ENCODE assay signal across 19 cellular contexts in the genomic region with DNA sequence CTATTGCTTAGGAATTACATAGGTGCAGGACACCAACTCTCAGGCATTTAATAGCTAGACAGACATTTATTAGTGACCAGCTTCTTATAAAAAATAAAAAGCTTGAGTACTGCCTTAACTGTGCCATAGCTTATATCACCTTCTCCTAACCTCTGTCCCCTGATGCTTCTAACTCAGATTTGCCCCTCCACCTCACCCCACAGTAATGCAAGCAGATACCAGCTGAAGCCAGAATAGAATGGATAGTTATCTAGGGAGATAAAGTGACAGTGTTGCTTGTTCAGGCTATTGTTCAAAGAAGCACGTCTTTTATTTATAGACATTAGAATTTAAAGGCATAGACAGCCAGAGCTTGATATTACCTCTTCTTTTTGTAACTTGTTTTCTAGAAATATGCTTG.
DNase-seq lines count a peak whose midpoint lies in the region; ATAC-seq and TF ChIP-seq lines count a peak whose summit lies in the region.
"Had no signal": no experiment of that assay in that cellular context is flagged by ENCODE, and none has a peak within 500 bp of the region (broad histone marks: within the 10 kb centered on the region; RNA-seq: fewer than 3 reads in every experiment).

No MANE protein-coding gene starts in this region.

- DNase-seq in Right ventricle myocardium inferior (ENCODE audit: missing footprints) (no peak), right atrium auricular region (ENCODE audit: low spot score) (no peak), NCI-H146 treated with DMSO at 0.1 percent for 48 hours (lab: John Stamatoyannopoulos, UW; ENCODE audit: unreplicated experiment) (peak; percentile 58), fibroblast of the aortic adventitia (ENCODE audit: low read depth) (peak; percentile 18), NCI-H187 (lab: John Stamatoyannopoulos, UW) (no peak)
- DNase-seq: activated CD4-positive, alpha-beta T cell treated with anti-CD3 and anti-CD28 coated beads, Interleukin-2, amount 10 ng/mL, durations not matched to agents 7 days and 5 days; activated CD8-positive, alpha-beta memory T cell treated with anti-CD3 and anti-CD28 coated beads, Interleukin-2, amount 50 U/mL, for 4 hours; activated effector memory CD4-positive, alpha-beta T cell treated with Interleukin-2 at 50 U/mL for 16 hours; CD4-positive, alpha-beta T cell; esophagus squamous epithelium; NCI-H1417 treated with DMSO at 0.1 percent for 48 hours; posterior cingulate gyrus; stimulated activated CD4-positive, alpha-beta T cell treated with anti-CD3 and anti-CD28 coated beads, Interleukin-2, amount 100 ng/mL, for 48 hours; stomach; upper lobe of right lung had no signal

- H3K9me3 ChIP-seq in right atrium auricular region (no peaks in the 10 kb centered on the region), skeletal muscle tissue (ENCODE audit: control insufficient read depth in 3 of 3, low read length in 3 of 3) (no peaks in the 10 kb centered on the region)
- H3K9me3 ChIP-seq: esophagus squamous epithelium, stomach, upper lobe of right lung had no signal

- no peak overlapping the region for H3K27ac ChIP-seq in right atrium auricular region
- H3K27ac ChIP-seq in skeletal muscle tissue (ENCODE audit: low read depth, low read length), result peak overlapping the region; percentile 46
- H3K27ac ChIP-seq: esophagus squamous epithelium, KMS-11, upper lobe of right lung had no signal

- no peak for TF ChIP-seq CTCF in right atrium auricular region (IDR thresholded peaks at IDR 0.05)
- no peak for TF ChIP-seq CTCF in fibroblast of the aortic adventitia (IDR thresholded peaks at IDR 0.05; ENCODE audit: insufficient read depth, low read length)

- no peaks in the 10 kb centered on the region for H3K27me3 ChIP-seq in right atrium auricular region
- H3K27me3 ChIP-seq in skeletal muscle tissue (ENCODE audit: control insufficient read depth in 3 of 3, insufficient read depth in 3 of 3, low read length in 3 of 3), result no peaks in the 10 kb centered on the region
- H3K27me3 ChIP-seq: esophagus squamous epithelium, stomach, upper lobe of right lung had no signal

- ATAC-seq in Right ventricle myocardium inferior (peak; percentile 32), GM21576 (IDR thresholded peaks at IDR 0.05; ENCODE audit: unreplicated experiment) (no peak), GM19328 (IDR thresholded peaks at IDR 0.05; ENCODE audit: unreplicated experiment) (no peak)

- H3K4me1 ChIP-seq in right atrium auricular region, result peaks cover 0 to 26% of the 10 kb centered on the region in 2 donors
- peaks cover 3 to 15% (median 4%) of the 10 kb centered on the region in 3 donors for H3K4me1 ChIP-seq in skeletal muscle tissue (ENCODE audit: control insufficient read depth in 3 of 3, insufficient read depth in 3 of 3, low read length in 3 of 3)
- H3K4me1 ChIP-seq: esophagus squamous epithelium, upper lobe of right lung had no signal

- H3K9ac ChIP-seq in skeletal muscle tissue (ENCODE audit: low read depth in 1 of 3, low read length in 3 of 3), result no peak overlapping the region
- H3K9ac ChIP-seq: KMS-11 had no signal

- H3K36me3 ChIP-seq in right atrium auricular region, result no peaks in the 10 kb centered on the region
- no peaks in the 10 kb centered on the region for H3K36me3 ChIP-seq in skeletal muscle tissue (ENCODE audit: control insufficient read depth in 3 of 3, insufficient read depth in 3 of 3, low read length in 3 of 3)
- H3K36me3 ChIP-seq: esophagus squamous epithelium, upper lobe of right lung had no signal

- no peak overlapping the region for H3K4me3 ChIP-seq in right atrium auricular region
- H3K4me3 ChIP-seq in fibroblast of the aortic adventitia (ENCODE audit: low read depth, low read length), result no peak overlapping the region
- H3K4me3 ChIP-seq in skeletal muscle tissue (ENCODE audit: low read length in 3 of 3), result no peak overlapping the region
- H3K4me3 ChIP-seq: esophagus squamous epithelium, stomach, upper lobe of right lung had no signal

- intact Hi-C loops in Right ventricle myocardium inferior (cut with DNase I), result no loop called here

Comparison
In these comparisons a context has a peak if more than half of its experiments do, and no peak if none do; other contexts are left out.
1. DNase-seq: peak in NCI-H146 treated with DMSO at 0.1 percent for 48 hours (single experiment) and fibroblast of the aortic adventitia (single experiment); none in Right ventricle myocardium inferior (single experiment), right atrium auricular region (single experiment) and NCI-H187 (0 of 2).